8 cellular contexts compared by ENCODE assay signal in the genomic region with DNA sequence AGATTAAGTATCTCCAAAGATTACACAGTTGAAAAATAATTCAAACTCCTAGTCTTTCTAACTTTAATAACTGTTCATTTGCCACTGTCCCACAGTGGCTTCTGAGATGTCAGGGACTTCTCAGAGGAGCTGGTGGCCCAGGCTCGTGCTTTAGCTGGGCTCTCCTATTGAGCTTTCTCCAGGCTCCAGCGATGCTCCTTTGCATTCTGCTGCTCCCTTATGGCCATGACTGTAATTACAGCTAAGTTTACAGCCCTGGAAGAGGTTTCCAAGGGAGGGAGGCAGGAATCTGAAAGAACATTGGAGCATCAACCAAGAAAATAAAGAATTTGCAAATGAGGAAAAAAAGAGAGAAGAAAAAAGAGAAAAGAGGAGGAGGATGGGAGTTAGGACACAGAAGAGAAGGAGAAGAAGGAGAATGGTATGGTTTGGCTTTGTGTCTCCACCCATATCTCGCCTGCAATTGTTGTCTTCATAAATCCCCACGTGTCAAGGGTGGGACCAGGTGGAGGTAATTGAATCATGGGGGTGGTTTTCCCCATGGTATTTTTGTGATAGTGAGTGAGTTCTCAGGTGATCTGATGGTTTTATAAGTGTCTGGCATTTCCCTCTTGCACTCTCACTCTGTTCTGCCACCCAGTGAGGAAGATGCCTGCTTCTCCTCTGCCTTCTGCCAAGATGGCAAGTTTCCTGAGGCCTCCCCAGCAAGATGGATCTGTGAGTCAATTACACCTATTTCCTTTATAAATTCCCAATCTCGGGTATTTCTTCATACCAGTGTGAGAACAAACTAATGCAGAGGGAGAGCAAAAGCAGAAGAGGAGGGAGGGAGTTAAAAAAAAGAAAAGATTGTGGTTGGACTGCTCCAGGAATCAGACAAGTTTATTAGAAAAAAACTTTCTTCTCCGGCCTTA.
DNase-seq lines count a peak whose midpoint lies in the region; ATAC-seq and TF ChIP-seq lines count a peak whose summit lies in the region.

No MANE protein-coding gene starts in this region.

- no peak overlapping the region for H3K4me3 Mint-ChIP-seq in MCF 10A (ENCODE audit: unreplicated experiment)

- no peak overlapping the region for H3K4me3 ChIP-seq in breast epithelium
- H3K4me3 ChIP-seq in H7 (ENCODE audit: insufficient read depth, low read depth, low read length), result no peak overlapping the region
- no peak overlapping the region for H3K4me3 ChIP-seq in LNCaP clone FGC (ENCODE audit: low read depth, low read length)
- no peak overlapping the region for H3K4me3 ChIP-seq in gastroesophageal sphincter

- TF ChIP-seq EP300 in gastroesophageal sphincter (IDR thresholded peaks at IDR 0.05), result no peak

- ATAC-seq in gastroesophageal sphincter, result no peak

- POLR2A ChIA-PET in MCF 10A (lab: Yijun Ruan, JAX), result interaction anchor here (0.6 to 1.1 kb wide), 8 partner anchors 18 to 1909 kb away, joined by 3 to 7 read pairs (median 4); no protein-coding TSS in a partner anchor

- H3K9me3 ChIP-seq in breast epithelium (no peaks in the 10 kb centered on the region), gastroesophageal sphincter (no peaks in the 10 kb centered on the region)

- H3K9me3 Mint-ChIP-seq in MCF 10A (ENCODE audit: unreplicated experiment), result no peaks in the 10 kb centered on the region

- intact Hi-C loops in MCF 10A (cut with micrococcal nuclease), result loop anchor here (1.0 to 5.0 kb wide), 8 partner anchors 143 to 1461 kb away; no protein-coding TSS in a partner anchor
- intact Hi-C loops in breast epithelium (cut with DNase I; ENCODE audit: low total_unique reads), result no loop called here

- CTCF ChIA-PET in MCF 10A (lab: Yijun Ruan, JAX), result interaction anchor here (0.6 to 6.8 kb wide), 51 partner anchors 9 to 1702 kb away, joined by 3 to 48 read pairs (median 4); partner anchors contain the start of gene BDNF

- H3K36me3 ChIP-seq in breast epithelium (no peaks in the 10 kb centered on the region), H7 (replicated peaks; ENCODE audit: control insufficient read depth, insufficient read depth, low read length) (no peaks in the 10 kb centered on the region), gastroesophageal sphincter (no peaks in the 10 kb centered on the region)

- WGBS in gastroesophageal sphincter (ENCODE audit: low coverage in 1 of 2), 2 donors, result 27 to 48% methylated on average over 5 to 6 of the region's 6 CpGs

- peaks cover 11% of the 10 kb centered on the region for H3K4me1 Mint-ChIP-seq in MCF 10A (ENCODE audit: insufficient read depth, unreplicated experiment)

- DNase-seq in MCF 10A (ENCODE audit: unreplicated experiment) (peak; percentile 80), breast epithelium (ENCODE audit: low spot score in 2 of 2) (no peak), H7 (peak; percentile 7), LNCaP clone FGC (ENCODE audit: low read depth) (peak; percentile 2), SKM-1 (lab: John Stamatoyannopoulos, UW; ENCODE audit: unreplicated experiment) (peak; percentile 46), smooth muscle cell of the brain vasculature (ENCODE audit: low read depth, low spot score) (peak; percentile 44)
- DNase-seq in stimulated activated CD4-positive, alpha-beta T cell treated with anti-CD3 and anti-CD28 coated beads, Interleukin-4, amount 100 ng/mL, for 24 hours, result no peak

- H3K36me3 Mint-ChIP-seq in MCF 10A (ENCODE audit: insufficient read depth, unreplicated experiment), result no peaks in the 10 kb centered on the region

- H3K27me3 Mint-ChIP-seq in MCF 10A (ENCODE audit: insufficient read depth, unreplicated experiment), result no peaks in the 10 kb centered on the region

- no peaks in the 10 kb centered on the region for H3K27me3 ChIP-seq in breast epithelium
- H3K27me3 ChIP-seq in H7 (ENCODE audit: control insufficient read depth, insufficient read depth, low read length), result no peaks in the 10 kb centered on the region
- H3K27me3 ChIP-seq in gastroesophageal sphincter, result no peaks in the 10 kb centered on the region

- no peak for TF ChIP-seq POLR2A in breast epithelium (IDR thresholded peaks at IDR 0.05)
- no peak for TF ChIP-seq POLR2A in gastroesophageal sphincter (IDR thresholded peaks at IDR 0.05)

- TF ChIP-seq CTCF in MCF 10A (IDR thresholded peaks at IDR 0.05; ENCODE audit: unreplicated experiment), result peak; percentile 77
- peak in 1 of 3 donors; percentile 40 for TF ChIP-seq CTCF in breast epithelium (IDR thresholded peaks at IDR 0.05)
- peak; percentile 86 for TF ChIP-seq CTCF in LNCaP clone FGC (IDR thresholded peaks at IDR 0.05; ENCODE audit: control insufficient read depth, extremely low read depth, insufficient read depth)
- peak in 3 of 4 experiments; percentile 27 to 68 (median 39) for TF ChIP-seq CTCF in gastroesophageal sphincter (IDR thresholded peaks at IDR 0.05)

- H3K27ac Mint-ChIP-seq in MCF 10A (ENCODE audit: low read depth, unreplicated experiment), result no peak overlapping the region

- BruUV-seq in MCF 10A (replicated peaks; lab: Mats Ljungman, UMichigan), result no TSS peak

- H3K27ac ChIP-seq in breast epithelium (no peak overlapping the region), gastroesophageal sphincter (no peak overlapping the region)

- H3K4me1 ChIP-seq in breast epithelium (no peaks in the 10 kb centered on the region), gastroesophageal sphincter (no peaks in the 10 kb centered on the region)

Comparison
In these comparisons a context has a peak if more than half of its experiments do, and no peak if none do; other contexts are left out.
1. DNase-seq: peak in MCF 10A (single experiment), H7 (single experiment), LNCaP clone FGC (single experiment), SKM-1 (single experiment) and smooth muscle cell of the brain vasculature (single experiment); none in breast epithelium (0 of 2) and stimulated activated CD4-positive, alpha-beta T cell treated with anti-CD3 and anti-CD28 coated beads, Interleukin-4, amount 100 ng/mL, for 24 hours (single experiment).